22 cellular contexts compared by ENCODE assay signal in the genomic region with DNA sequence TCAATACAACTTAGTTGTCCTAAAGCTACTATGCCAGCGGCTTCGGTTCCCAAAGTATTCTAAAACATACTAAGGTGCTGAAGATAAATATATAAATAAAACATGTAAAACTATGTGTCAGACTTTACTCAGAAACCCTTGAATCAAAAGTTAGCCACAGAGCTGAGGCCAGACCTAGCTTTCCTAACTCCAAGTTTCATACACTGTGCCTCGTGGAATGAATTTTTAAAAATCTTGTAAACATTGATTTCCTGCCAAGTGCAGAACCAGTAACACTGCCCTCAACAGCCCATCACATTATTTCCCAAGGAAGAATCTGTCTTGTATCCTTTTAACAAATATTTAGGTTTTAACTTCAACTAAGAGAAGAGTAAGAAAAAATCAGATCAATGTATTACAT. TPM values are rescaled to one million over a fixed set of nuclear protein-coding genes. Genes with fewer than 3 reads are reported as not detected.
DNase-seq lines count a peak whose midpoint lies in the region; ATAC-seq and TF ChIP-seq lines count a peak whose summit lies in the region.
"Had no signal": no experiment of that assay in that cellular context is flagged by ENCODE, and none has a peak within 500 bp of the region (broad histone marks: within the 10 kb centered on the region; RNA-seq: fewer than 3 reads in every experiment).

No MANE protein-coding gene starts in this region.

- H3K27me3 Mint-ChIP-seq in nephron progenitor cell (ENCODE audit: low read depth, poor library complexity): no peaks in the 10 kb centered on the region

- H3K4me1 Mint-ChIP-seq in nephron progenitor cell: peaks cover 49% of the 10 kb centered on the region

- H3K4me2 ChIP-seq in PC-3 (ENCODE audit: low read length): no peak overlapping the region
- peak overlapping the region; percentile 29 for H3K4me2 ChIP-seq in fibroblast of lung (ENCODE audit: extremely low read depth, insufficient read depth, low read length)
- H3K4me2 ChIP-seq: BLaER1 had no signal

- no peaks in the 10 kb centered on the region for H4K20me1 ChIP-seq in PC-3 (ENCODE audit: low read length)
- H4K20me1 ChIP-seq in fibroblast of lung (ENCODE audit: control insufficient read depth, extremely low read depth, insufficient read depth, low read length): peaks cover 2% of the 10 kb centered on the region
- H4K20me1 ChIP-seq: BLaER1 had no signal

- H3K36me3 ChIP-seq in BJ (ENCODE audit: control insufficient read depth, insufficient read depth, low read length): peaks cover 7% of the 10 kb centered on the region
- peaks cover 26% of the 10 kb centered on the region for H3K36me3 ChIP-seq in PC-3 (ENCODE audit: low read depth, low read length)
- H3K36me3 ChIP-seq in fibroblast of lung (ENCODE audit: control insufficient read depth, insufficient read depth, low read length): no peaks in the 10 kb centered on the region
- H3K36me3 ChIP-seq: ovary had no signal

- H3K27ac ChIP-seq in PC-3 (ENCODE audit: low read length) (no peak overlapping the region), fibroblast of lung (ENCODE audit: insufficient read depth, low read length) (no peak overlapping the region)
- H3K27ac ChIP-seq: ascending aorta, BLaER1, HL-60, ovary had no signal

- H3K9me2 ChIP-seq in PC-3 (replicated peaks; ENCODE audit: low read length): no peaks in the 10 kb centered on the region

- no peaks in the 10 kb centered on the region for H3K9me3 Mint-ChIP-seq in nephron progenitor cell
- H3K9me3 Mint-ChIP-seq: T-helper 1 cell treated with Interleukin-12 subunit alpha and Interleukin-12 subunit beta and Interleukin-4 antibody, amounts not matched to agents 30 μg/mL and 1 μg/mL, for 36 hours had no signal

- CTCF ChIA-PET in BJ (lab: Yijun Ruan, JAX): interaction anchor here (0.7 to 1.6 kb wide), 2 partner anchors 10 to 543 kb away, joined by 3 to 4 read pairs; no protein-coding TSS in a partner anchor
- CTCF ChIA-PET in PC-3 (lab: Charles Lee): no interaction called here

- no peak overlapping the region for H3K4me3 Mint-ChIP-seq in nephron progenitor cell
- H3K4me3 Mint-ChIP-seq: T-helper 1 cell treated with Interleukin-12 subunit alpha and Interleukin-12 subunit beta and Interleukin-4 antibody, amounts not matched to agents 30 μg/mL and 1 μg/mL, for 36 hours had no signal

- H3K9me3 ChIP-seq in PC-3 (ENCODE audit: low read length): no peaks in the 10 kb centered on the region
- H3K9me3 ChIP-seq in fibroblast of lung (ENCODE audit: control insufficient read depth, insufficient read depth, low read depth, low read length): no peaks in the 10 kb centered on the region
- H3K9me3 ChIP-seq: ascending aorta, BLaER1, ovary had no signal

- no peak overlapping the region for H2AFZ ChIP-seq in PC-3 (ENCODE audit: low read length)
- no peak overlapping the region for H2AFZ ChIP-seq in fibroblast of lung (ENCODE audit: low read length)

- POLR2A ChIA-PET in BJ (lab: Charles Lee): no interaction called here
- POLR2A ChIA-PET in PC-3 (lab: Charles Lee; ENCODE audit: unreplicated experiment): no interaction called here

- no peaks in the 10 kb centered on the region for H3K27me3 ChIP-seq in BJ (ENCODE audit: control insufficient read depth, insufficient read depth, low read length)
- no peaks in the 10 kb centered on the region for H3K27me3 ChIP-seq in PC-3 (ENCODE audit: low read length)
- no peaks in the 10 kb centered on the region for H3K27me3 ChIP-seq in fibroblast of lung (ENCODE audit: control insufficient read depth, insufficient read depth, low read length)
- H3K27me3 ChIP-seq: ascending aorta, BLaER1, ovary had no signal

- H3K4me3 ChIP-seq in BJ (ENCODE audit: low read depth, low read length): no peak overlapping the region
- no peak overlapping the region for H3K4me3 ChIP-seq in PC-3 (ENCODE audit: low read length)
- no peak overlapping the region for H3K4me3 ChIP-seq in fibroblast of lung (replicated peaks in 1 of 4; ENCODE audit: control extremely low read depth in 1 of 4, insufficient read depth in 1 of 4, low read depth in 3 of 4, low read length in 4 of 4)
- H3K4me3 ChIP-seq: ascending aorta, BLaER1, K562, ovary, skin epidermis had no signal

- no TSS peak for BruUV-seq in PC-3 (replicated peaks; lab: Mats Ljungman, UMichigan)

- TF ChIP-seq CTCF in BJ (IDR thresholded peaks at IDR 0.05; ENCODE audit: insufficient read depth, low read depth, low read length) (peak; percentile 22; the same call in 1 of the 2 replicates), PC-3 (conservative IDR thresholded peaks at IDR 0.05; ENCODE audit: low read depth, low read length) (no peak), fibroblast of lung (conservative IDR thresholded peaks at IDR 0.05 in 1 of 2, IDR thresholded peaks at IDR 0.05 in 1 of 2; ENCODE audit: low read depth in 1 of 2, low read length in 2 of 2) (peak in 1 of 2 donors; percentile 2), nephron progenitor cell (IDR thresholded peaks at IDR 0.05) (no peak)

- intact Hi-C loops in PC-3 (cut with micrococcal nuclease): no loop called here

- H3K36me3 Mint-ChIP-seq in nephron progenitor cell (ENCODE audit: low read depth): peaks cover 70% of the 10 kb centered on the region

- H3K79me2 ChIP-seq in PC-3 (ENCODE audit: low read length) (no peaks in the 10 kb centered on the region), fibroblast of lung (ENCODE audit: control insufficient read depth, insufficient read depth, low read length) (no peaks in the 10 kb centered on the region)

- no peaks in the 10 kb centered on the region for H3K4me1 ChIP-seq in PC-3 (ENCODE audit: insufficient read depth, low read length)
- peaks cover 9% of the 10 kb centered on the region for H3K4me1 ChIP-seq in fibroblast of lung (ENCODE audit: control insufficient read depth, extremely low read depth, insufficient read depth, low read length)
- H3K4me1 ChIP-seq: ascending aorta, BLaER1 had no signal

- no peaks in the 10 kb centered on the region for H3F3A ChIP-seq in PC-3 (ENCODE audit: low read length, unreplicated experiment)

- DNase-seq in BJ (ENCODE audit: low read depth): peak; percentile 63
- peak; percentile 39 for DNase-seq in PC-3
- DNase-seq in fibroblast of lung (ENCODE audit: low read depth in 2 of 2): peak; percentile 68 to 90
- no peak for DNase-seq in nephron progenitor cell
- no peak for DNase-seq in NCI-H2029 (lab: John Stamatoyannopoulos, UW)
- no peak for DNase-seq in T-helper 9 cell
- DNase-seq in activated CD8-positive, alpha-beta memory T cell treated with anti-CD3 and anti-CD28 coated beads, Interleukin-2, amount 50 U/mL, for 4 hours: no peak
- no peak for DNase-seq in NCI-H1930 (lab: John Stamatoyannopoulos, UW)
- DNase-seq: activated CD8-positive, alpha-beta memory T cell treated with anti-CD3 and anti-CD28 coated beads for 24 hours; activated effector memory CD4-positive, alpha-beta T cell treated with anti-CD3 and anti-CD28 coated beads, Interleukin-2, amount 50 U/mL, for 16 hours; GOT3; NCI-H1092; NCI-H526 treated with DMSO at 0.1 percent for 48 hours; ovary; SHP77 treated with DMSO at 0.1 percent for 48 hours; stimulated activated CD4-positive, alpha-beta T cell treated with anti-CD3 and anti-CD28 coated beads, Interleukin-4, amount 100 ng/mL, for 4 hours had no signal

- no peak overlapping the region for H3K9ac ChIP-seq in PC-3 (ENCODE audit: low read length)
- no peak overlapping the region for H3K9ac ChIP-seq in fibroblast of lung (ENCODE audit: insufficient read depth, low read length)
- H3K9ac ChIP-seq: BLaER1 had no signal

- ATAC-seq in PC-3: peak; percentile 84
- ATAC-seq: K562 had no signal

- peak overlapping the region; percentile 64 for H3K27ac Mint-ChIP-seq in nephron progenitor cell
- H3K27ac Mint-ChIP-seq: T-helper 1 cell treated with Interleukin-12 subunit alpha and Interleukin-12 subunit beta and Interleukin-4 antibody, amounts not matched to agents 30 μg/mL and 1 μg/mL, for 36 hours had no signal

RNA-seq across cellular contexts. Expression of a gene that starts 36.4 kb away (rescaled TPM):
- polyA plus RNA-seq in BJ (2011; rRNA removed) (10.0 and 12.0 TPM in 2 replicates), fibroblast of lung (9.0 and 11.2 TPM in 2 replicates)
- polyA minus RNA-seq in BJ (2011; rRNA and poly(A)+ RNA removed): 12.1 and 14.8 TPM in 2 replicates
- total RNA-seq in PC-3 (2014; rRNA removed) (10.0 and 10.5 TPM in 2 replicates), fibroblast of lung (4.6 and 5.6 TPM in 2 replicates)
- 8.9 and 11.7 TPM in 2 replicates for polyA plus RNA-seq in fibroblast of lung (2012)
- 1.6 and 5.6 TPM in 2 replicates for polyA minus RNA-seq in fibroblast of lung (ENCODE audit: low replicate concordance)

Comparison
In these comparisons a context has a peak if more than half of its experiments do, and no peak if none do; other contexts are left out.
1. DNase-seq: peak in BJ (single experiment), PC-3 (single experiment) and fibroblast of lung (2 of 2); none in nephron progenitor cell (single experiment), NCI-H2029 (single experiment), T-helper 9 cell (single experiment), activated CD8-positive, alpha-beta memory T cell treated with anti-CD3 and anti-CD28 coated beads, Interleukin-2, amount 50 U/mL, for 4 hours (single experiment) and NCI-H1930 (0 of 2).